Comparison of ENCODE assay signal across 20 cellular contexts in genomic region chr17:4631431-4631830, GRCh38. TPM values are rescaled to one million over a fixed set of nuclear protein-coding genes. Genes with fewer than 3 reads are reported as not detected.
DNase-seq lines count a peak whose midpoint lies in the region; ATAC-seq and TF ChIP-seq lines count a peak whose summit lies in the region.
"Had no signal": no experiment of that assay in that cellular context is flagged by ENCODE, and none has a peak within 500 bp of the region (broad histone marks: within the 10 kb centered on the region; RNA-seq: fewer than 3 reads in every experiment).

No MANE protein-coding gene starts in this region.

- H2AK5ac ChIP-seq in H9 (ENCODE audit: insufficient read length, low read length), result no peak overlapping the region

- peaks cover 34% of the 10 kb centered on the region for H3K27me3 Mint-ChIP-seq in H9 (ENCODE audit: low read depth)
- H3K27me3 Mint-ChIP-seq in neural progenitor cell (ENCODE audit: insufficient read depth, low read depth), result peaks cover 22% of the 10 kb centered on the region
- peaks cover 10 to 13% of the 10 kb centered on the region in 2 donors for H3K27me3 Mint-ChIP-seq in stimulated activated naive B cell treated with anti-CD40 and anti-IgM and Interleukin-4, amounts not matched to agents 10 μg/mL and 1 μg/mL and 100 μg/mL, for 72 hours
- H3K27me3 Mint-ChIP-seq in activated CD4-positive, alpha-beta T cell treated with anti-CD3 and anti-CD28 coated beads, Interleukin-2, amount 10 ng/mL, durations not matched to agents 7 days and 5 days, result peaks cover 34% of the 10 kb centered on the region
- H3K27me3 Mint-ChIP-seq in chondrocyte (ENCODE audit: low read depth), result peaks cover 28% of the 10 kb centered on the region

- H3T11ph ChIP-seq in H9 (ENCODE audit: low read length), result no peak overlapping the region

- no peak overlapping the region for H3K27ac ChIP-seq in BLaER1 treated with 17β-estradiol and CSF1 and Interleukin-3, amounts not matched to agents 10 nM and 100 nM
- H3K27ac ChIP-seq in H9 (ENCODE audit: insufficient read length, low read depth, low read length) (no peak overlapping the region), neural progenitor cell (no peak overlapping the region)
- H3K27ac ChIP-seq: BLaER1 had no signal

- H3K79me2 ChIP-seq in H9 (ENCODE audit: insufficient read depth, low read length) (no peaks in the 10 kb centered on the region), neural progenitor cell (ENCODE audit: low read depth) (no peaks in the 10 kb centered on the region)

- H3K4me3 Mint-ChIP-seq in H9 (peak overlapping the region in 1 of 2 experiments; percentile 39; a peak in 1 of 5 replicates), neural progenitor cell (no peak overlapping the region), chondrocyte (ENCODE audit: unreplicated experiment) (no peak overlapping the region)
- no peak overlapping the region for H3K4me3 Mint-ChIP-seq in stimulated activated naive B cell treated with anti-CD40 and anti-IgM and Interleukin-4, amounts not matched to agents 10 μg/mL and 1 μg/mL and 100 μg/mL, for 72 hours
- no peak overlapping the region for H3K4me3 Mint-ChIP-seq in activated CD4-positive, alpha-beta T cell treated with anti-CD3 and anti-CD28 coated beads, Interleukin-2, amount 10 ng/mL, durations not matched to agents 7 days and 5 days
- H3K4me3 Mint-ChIP-seq: CD8-positive, alpha-beta T cell had no signal

- CTCF ChIA-PET in activated CD4-positive, alpha-beta T cell treated with anti-CD3 and anti-CD28 coated beads, Interleukin-2, amount 10 ng/mL, durations not matched to agents 7 days and 5 days (lab: Charles Lee), result interaction anchor here (0.8 to 1.1 kb wide), 2 partner anchors 158 to 221 kb away, joined by 3 read pairs; no protein-coding TSS in a partner anchor

- H3K4me1 ChIP-seq in BLaER1 treated with 17β-estradiol and CSF1 and Interleukin-3, amounts not matched to agents 10 nM and 100 nM, result peaks cover 18 to 41% (median 37%) of the 10 kb centered on the region in 10 experiments
- H3K4me1 ChIP-seq in H9 (ENCODE audit: insufficient read depth, low read length) (peaks cover 3% of the 10 kb centered on the region; the same call in 1 of the 2 replicates), neural progenitor cell (peaks cover 7% of the 10 kb centered on the region)

- H4K91ac ChIP-seq in H9 (ENCODE audit: insufficient read length, low read depth, low read length), result no peak overlapping the region

- H2AFZ ChIP-seq in H9 (ENCODE audit: low read length), result no peak overlapping the region
- H2AFZ ChIP-seq in neural progenitor cell (replicated peaks), result peak overlapping the region; percentile 20

- peaks cover 0 to 5% of the 10 kb centered on the region in 2 experiments; a peak in 2 of 5 replicates for H3K9me3 Mint-ChIP-seq in H9
- no peaks in the 10 kb centered on the region for H3K9me3 Mint-ChIP-seq in neural progenitor cell
- H3K9me3 Mint-ChIP-seq in stimulated activated naive B cell treated with anti-CD40 and anti-IgM and Interleukin-4, amounts not matched to agents 10 μg/mL and 1 μg/mL and 100 μg/mL, for 72 hours, result peaks cover 0 to 2% of the 10 kb centered on the region in 2 donors
- no peaks in the 10 kb centered on the region for H3K9me3 Mint-ChIP-seq in activated CD4-positive, alpha-beta T cell treated with anti-CD3 and anti-CD28 coated beads, Interleukin-2, amount 10 ng/mL, durations not matched to agents 7 days and 5 days
- H3K9me3 Mint-ChIP-seq in chondrocyte (ENCODE audit: low read depth), result no peaks in the 10 kb centered on the region
- H3K9me3 Mint-ChIP-seq: CD8-positive, alpha-beta T cell had no signal

- no peak overlapping the region for H3K56ac ChIP-seq in H9 (ENCODE audit: insufficient read length, low read depth, low read length)

- H3K4me2 ChIP-seq in BLaER1 treated with 17β-estradiol and CSF1 and Interleukin-3, amounts not matched to agents 10 nM and 100 nM, result peak overlapping the region in 8 of 11 experiments; percentile 14 to 58 (median 36); a peak in 13 of 22 replicates
- H3K4me2 ChIP-seq in H9 (ENCODE audit: insufficient read depth, insufficient read length, low read length) (no peak overlapping the region), neural progenitor cell (no peak overlapping the region)
- H3K4me2 ChIP-seq: BLaER1 had no signal

- H4K8ac ChIP-seq in H9 (replicated peaks; ENCODE audit: insufficient read length, low read depth, low read length), result no peak overlapping the region

- no peak overlapping the region for H4K5ac ChIP-seq in H9 (ENCODE audit: insufficient read length, low read depth, low read length)

- POLR2A ChIA-PET in activated CD4-positive, alpha-beta T cell treated with anti-CD3 and anti-CD28 coated beads, Interleukin-2, amount 10 ng/mL, durations not matched to agents 7 days and 5 days (lab: Charles Lee), result no interaction called here

- H2BK20ac ChIP-seq in H9 (ENCODE audit: low read depth, low read length, poor library complexity, severe bottlenecking), result no peak overlapping the region

- H3K36me3 Mint-ChIP-seq in H9 (ENCODE audit: insufficient read depth in 1 of 3, low read depth in 3 of 3) (peaks cover 0 to 6% (median 1%) of the 10 kb centered on the region in 3 experiments; a peak in 2 of 7 replicates), neural progenitor cell (no peaks in the 10 kb centered on the region), chondrocyte (ENCODE audit: low read depth) (peaks cover 2% of the 10 kb centered on the region)
- no peaks in the 10 kb centered on the region for H3K36me3 Mint-ChIP-seq in stimulated activated naive B cell treated with anti-CD40 and anti-IgM and Interleukin-4, amounts not matched to agents 10 μg/mL and 1 μg/mL and 100 μg/mL, for 72 hours
- no peaks in the 10 kb centered on the region for H3K36me3 Mint-ChIP-seq in activated CD4-positive, alpha-beta T cell treated with anti-CD3 and anti-CD28 coated beads, Interleukin-2, amount 10 ng/mL, durations not matched to agents 7 days and 5 days (ENCODE audit: low read depth)
- H3K36me3 Mint-ChIP-seq: CD8-positive, alpha-beta T cell had no signal

- no peak overlapping the region for H3K23ac ChIP-seq in H9 (ENCODE audit: insufficient read length, low read depth, low read length)

- no peaks in the 10 kb centered on the region for H3K27me3 ChIP-seq in BLaER1 treated with 17β-estradiol and CSF1 and Interleukin-3, amounts not matched to agents 10 nM and 100 nM
- H3K27me3 ChIP-seq in H9 (ENCODE audit: insufficient read depth, low read length), result no peaks in the 10 kb centered on the region
- H3K27me3 ChIP-seq in neural progenitor cell, result peaks cover 20% of the 10 kb centered on the region
- H3K27me3 ChIP-seq: BLaER1 had no signal

- H3K27ac Mint-ChIP-seq in H9 (no peak overlapping the region), neural progenitor cell (no peak overlapping the region), chondrocyte (ENCODE audit: unreplicated experiment) (no peak overlapping the region)
- peak overlapping the region; percentile 21 for H3K27ac Mint-ChIP-seq in stimulated activated naive B cell treated with anti-CD40 and anti-IgM and Interleukin-4, amounts not matched to agents 10 μg/mL and 1 μg/mL and 100 μg/mL, for 72 hours
- H3K27ac Mint-ChIP-seq in activated CD4-positive, alpha-beta T cell treated with anti-CD3 and anti-CD28 coated beads, Interleukin-2, amount 10 ng/mL, durations not matched to agents 7 days and 5 days, result no peak overlapping the region
- H3K27ac Mint-ChIP-seq: CD8-positive, alpha-beta T cell had no signal

- H2BK5ac ChIP-seq in H9 (ENCODE audit: insufficient read length, low read length), result no peak overlapping the region

- DNase-seq in H9 (no peak), neural progenitor cell (ENCODE audit: low spot score) (no peak), chondrocyte (ENCODE audit: low spot score) (no peak), iPS-NIHi7 (ENCODE audit: extremely low spot score) (no peak)
- DNase-seq in stimulated activated naive B cell treated with anti-CD40 and anti-IgM and Interleukin-4, amounts not matched to agents 10 μg/mL and 1 μg/mL and 100 μg/mL, for 72 hours, result no peak
- DNase-seq in activated CD4-positive, alpha-beta T cell treated with anti-CD3 and anti-CD28 coated beads, Interleukin-2, amount 10 ng/mL, durations not matched to agents 7 days and 5 days, result no peak
- DNase-seq: 8988T; Calu3; CD8-positive, alpha-beta T cell; DMS79 treated with DMSO at 0.1 percent for 48 hours; EL; GOT3; IMR-90 had no signal

- no peaks in the 10 kb centered on the region for H3K9me3 ChIP-seq in BLaER1 treated with 17β-estradiol and CSF1 and Interleukin-3, amounts not matched to agents 10 nM and 100 nM (replicated peaks in 1 of 11)
- H3K9me3 ChIP-seq in H9 (ENCODE audit: control insufficient read depth, low read depth, low read length) (no peaks in the 10 kb centered on the region), neural progenitor cell (ENCODE audit: low read depth) (no peaks in the 10 kb centered on the region)
- H3K9me3 ChIP-seq: BLaER1, HAP-1 had no signal

- no peak overlapping the region for H2BK15ac ChIP-seq in H9 (ENCODE audit: low read depth, low read length)

- H3K14ac ChIP-seq in H9 (ENCODE audit: insufficient read depth, low read length), result peak overlapping the region; percentile 3; the same call in 1 of the 2 replicates

- ATAC-seq in stimulated activated naive B cell treated with anti-CD40 and anti-IgM and Interleukin-4, amounts not matched to agents 10 μg/mL and 1 μg/mL and 100 μg/mL, for 72 hours (replicated peaks), result no peak
- ATAC-seq: CD8-positive, alpha-beta T cell; GM12878; K562 had no signal

- H3K79me1 ChIP-seq in H9 (ENCODE audit: insufficient read depth, low read depth, low read length, poor library complexity, severe bottlenecking), result no peaks in the 10 kb centered on the region

- no peak overlapping the region for H3K4me3 ChIP-seq in BLaER1 treated with 17β-estradiol and CSF1 and Interleukin-3, amounts not matched to agents 10 nM and 100 nM
- H3K4me3 ChIP-seq in neural progenitor cell, result no peak overlapping the region
- H3K4me3 ChIP-seq: BLaER1, GM12878, HAP-1, K562 had no signal

- H3F3A ChIP-seq in neural progenitor cell (ENCODE audit: low read depth), result no peaks in the 10 kb centered on the region

- no peak overlapping the region for H3K4ac ChIP-seq in H9 (ENCODE audit: low read depth, low read length)

- H3K4me1 Mint-ChIP-seq in H9 (peaks cover 32 to 33% of the 10 kb centered on the region in 2 experiments), neural progenitor cell (peaks cover 24% of the 10 kb centered on the region), chondrocyte (ENCODE audit: low read depth) (no peaks in the 10 kb centered on the region)
- peaks cover 18 to 26% of the 10 kb centered on the region in 2 donors for H3K4me1 Mint-ChIP-seq in stimulated activated naive B cell treated with anti-CD40 and anti-IgM and Interleukin-4, amounts not matched to agents 10 μg/mL and 1 μg/mL and 100 μg/mL, for 72 hours
- peaks cover 6% of the 10 kb centered on the region for H3K4me1 Mint-ChIP-seq in activated CD4-positive, alpha-beta T cell treated with anti-CD3 and anti-CD28 coated beads, Interleukin-2, amount 10 ng/mL, durations not matched to agents 7 days and 5 days

- no CpG with 5 or more reads among the region's 8 CpGs for WGBS in H9 (ENCODE audit: extremely low coverage, insufficient read length, low lambda C conversion rate)

- H2BK12ac ChIP-seq in H9 (ENCODE audit: insufficient read length, low read depth, low read length), result no peak overlapping the region

- H3K9ac ChIP-seq in BLaER1 treated with 17β-estradiol and CSF1 and Interleukin-3, amounts not matched to agents 10 nM and 100 nM, result no peak overlapping the region
- H3K9ac ChIP-seq in H9 (ENCODE audit: extremely low read depth, insufficient read length, low read length), result no peak overlapping the region
- H3K9ac ChIP-seq in neural progenitor cell, result no peak overlapping the region
- H3K9ac ChIP-seq: BLaER1 had no signal

- TF ChIP-seq CTCF in H9 (conservative IDR thresholded peaks at IDR 0.05), result no peak
- no peak for TF ChIP-seq CTCF in neural progenitor cell (IDR thresholded peaks at IDR 0.05)
- no peak for TF ChIP-seq CTCF in chondrocyte (IDR thresholded peaks at IDR 0.05)

- H2BK120ac ChIP-seq in H9 (ENCODE audit: low read depth, low read length, poor library complexity, severe bottlenecking), result no peak overlapping the region

- H4K20me1 ChIP-seq in BLaER1 treated with 17β-estradiol and CSF1 and Interleukin-3, amounts not matched to agents 10 nM and 100 nM, result peaks cover 0 to 9% (median 0%) of the 10 kb centered on the region in 11 experiments; a peak in 2 of 22 replicates
- H4K20me1 ChIP-seq in H9 (ENCODE audit: control insufficient read depth, insufficient read depth, insufficient read length), result no peaks in the 10 kb centered on the region
- H4K20me1 ChIP-seq in neural progenitor cell (ENCODE audit: low read depth), result no peaks in the 10 kb centered on the region
- H4K20me1 ChIP-seq: BLaER1 had no signal

- H3K36me3 ChIP-seq in BLaER1 treated with 17β-estradiol and CSF1 and Interleukin-3, amounts not matched to agents 10 nM and 100 nM, result no peaks in the 10 kb centered on the region
- H3K36me3 ChIP-seq in neural progenitor cell, result no peaks in the 10 kb centered on the region
- H3K36me3 ChIP-seq: BLaER1, HAP-1 had no signal

- H3K23me2 ChIP-seq in H9 (ENCODE audit: insufficient read length, low read depth, low read length, poor library complexity, severe bottlenecking), result no peaks in the 10 kb centered on the region

- no peak overlapping the region for H3K18ac ChIP-seq in H9 (ENCODE audit: insufficient read length, low read depth, low read length)

RNA-seq across cellular contexts. Expression of gene ALOX15, which starts 10.0 kb away (rescaled TPM):
- 0.31 and 0.39 TPM in 2 replicates for total RNA-seq in H9 (2021)
- total RNA-seq in neural progenitor cell (ENCODE audit: low replicate concordance), result 0.12 TPM in 1 of 2 replicates, not detected in the other
- under 1 TPM in 1 of 2 experiments, not detected in 1; 0.17 TPM for total RNA-seq in activated CD4-positive, alpha-beta T cell treated with anti-CD3 and anti-CD28 coated beads, Interleukin-2, amount 10 ng/mL, durations not matched to agents 7 days and 5 days
- 0.15 TPM in 1 of 3 replicates, not detected in the others for total RNA-seq in chondrocyte
- total RNA-seq: A673; CD8-positive, alpha-beta T cell; IMR-90; K562 had no signal

RNA-seq across cellular contexts. Expression of gene SMTNL2, which starts 47.1 kb away (rescaled TPM):
- total RNA-seq in H9 (2021) (0.77 and 1.6 TPM in 2 replicates), neural progenitor cell (ENCODE audit: low replicate concordance) (3.0 and 5.2 TPM in 2 replicates), chondrocyte (0.32 to 0.36 TPM in 2 of 3 replicates, not detected in the other)
- total RNA-seq in activated CD4-positive, alpha-beta T cell treated with anti-CD3 and anti-CD28 coated beads, Interleukin-2, amount 10 ng/mL, durations not matched to agents 7 days and 5 days, result not detected
- total RNA-seq: A673; Calu3; CD8-positive, alpha-beta T cell; G401; GM12878; IMR-90; K562 had no signal

Comparison
In these comparisons a context has a peak if more than half of its experiments do, and no peak if none do; other contexts are left out.
1. H3K4me2 ChIP-seq: peak in BLaER1 treated with 17β-estradiol and CSF1 and Interleukin-3, amounts not matched to agents 10 nM and 100 nM (8 of 11); none in H9 (single experiment) and neural progenitor cell (single experiment).